In the genomic region with DNA sequence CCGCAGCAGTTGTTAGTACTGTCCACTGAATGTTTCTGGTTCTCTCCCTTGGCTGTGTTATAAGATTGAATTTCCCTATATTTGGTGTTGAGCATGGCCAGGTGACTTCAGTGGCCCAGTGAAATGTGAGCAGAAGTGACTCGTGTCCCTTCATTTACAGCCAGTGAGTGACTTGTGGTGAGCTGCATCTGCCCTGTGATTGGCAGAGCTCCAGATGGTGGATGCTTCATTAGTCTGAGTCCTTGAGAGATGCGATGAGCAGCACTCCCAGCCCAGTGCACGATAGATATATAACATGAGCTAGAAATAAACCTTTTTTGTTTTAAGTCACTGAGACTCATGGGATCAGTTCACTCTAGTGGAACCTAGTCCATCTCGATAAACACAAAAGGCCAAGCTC, we compare ENCODE assay signal across 22 cellular contexts. TPM values are rescaled to one million over a fixed set of nuclear protein-coding genes. Genes with fewer than 3 reads are reported as not detected.
DNase-seq lines count a peak whose midpoint lies in the region; ATAC-seq, FAIRE-seq and TF ChIP-seq lines count a peak whose summit lies in the region.
"Had no signal": no experiment of that assay in that cellular context is flagged by ENCODE, and none has a peak within 500 bp of the region (broad histone marks: within the 10 kb centered on the region; RNA-seq: fewer than 3 reads in every experiment).

No MANE protein-coding gene starts in this region.

- H3K4me2 ChIP-seq in HCT116 (ENCODE audit: low read length) (no peak overlapping the region), HepG2 (ENCODE audit: low read depth, low read length) (no peak overlapping the region)

- H3K9me3 ChIP-seq in HCT116 (ENCODE audit: control insufficient read depth in 1 of 2, insufficient read depth in 1 of 2, low read depth in 1 of 2, low read length in 2 of 2) (no peaks in the 10 kb centered on the region), HepG2 (ENCODE audit: low read length) (no peaks in the 10 kb centered on the region)
- H3K9me3 ChIP-seq: sigmoid colon had no signal

- intact Hi-C loops in HCT116 (cut with micrococcal nuclease), result no loop called here
- intact Hi-C loops in HepG2 (cut with micrococcal nuclease; ENCODE audit: unreplicated experiment), result no loop called here

- H2AFZ ChIP-seq in HCT116 (ENCODE audit: low read depth, low read length, poor library complexity, severe bottlenecking) (no peak overlapping the region), HepG2 (ENCODE audit: low read length) (no peak overlapping the region)
- H2AFZ ChIP-seq: GM23248 had no signal

- no peak overlapping the region for H3K9ac ChIP-seq in HCT116 (ENCODE audit: low read length)
- no peak overlapping the region for H3K9ac ChIP-seq in HepG2 (ENCODE audit: insufficient read depth, low read depth, low read length)
- H3K9ac ChIP-seq: GM23248 had no signal

- in situ Hi-C loops in HepG2 (cut with HindIII; ENCODE audit: extremely low pct_ligation_motif_present, low pct_unique_long_range_greater_than_20kb), result no loop called here

- H3K27me3 ChIP-seq in HCT116 (ENCODE audit: insufficient read depth, low read length) (no peaks in the 10 kb centered on the region), HepG2 (ENCODE audit: control insufficient read depth in 1 of 2, insufficient read depth in 2 of 2, low read length in 2 of 2) (no peaks in the 10 kb centered on the region)
- H3K27me3 ChIP-seq: sigmoid colon had no signal

- H3K9me2 ChIP-seq in HCT116 (ENCODE audit: insufficient read depth), result no peaks in the 10 kb centered on the region

- DNase-seq in NCI-H510A treated with DMSO at 0.1 percent for 48 hours (lab: John Stamatoyannopoulos, UW) (peak; percentile 17), NCI-H510A (lab: John Stamatoyannopoulos, UW) (no peak), HCT116 (ENCODE audit: low read depth, low spot score) (peak; percentile 21), SHP77 treated with DMSO at 0.1 percent for 48 hours (lab: John Stamatoyannopoulos, UW) (peak; percentile 20), kidney tubule cell (ENCODE audit: low spot score) (peak; percentile 91), NCI-H1930 (lab: John Stamatoyannopoulos, UW) (no peak), HepG2 (ENCODE audit: low spot score) (no peak)
- DNase-seq: activated CD4-positive, alpha-beta T cell treated with anti-CD3 and anti-CD28 coated beads, Interleukin-2, amount 50 U/mL, for 4 hours; CD4-positive, alpha-beta memory T cell; DMS 273 treated with DMSO at 0.1 percent for 48 hours; GM23248; Kasumi-1; MV-4-11; naive thymus-derived CD4-positive, alpha-beta T cell; NCI-H226; sigmoid colon; stimulated activated naive CD4-positive, alpha-beta T cell treated with Interleukin-2 at 50 U/mL for 16 hours; T-helper 9 cell; WERI-Rb-1 had no signal

- FAIRE-seq in HepG2 (lab: Jason Lieb, UNC), result no peak
- FAIRE-seq: GM12892, islet of Langerhans had no signal

- TF ChIP-seq EP300 in HepG2 (IDR thresholded peaks at IDR 0.05; ENCODE audit: low read depth in 2 of 2, low read length in 2 of 2), result no peak
- TF ChIP-seq EP300 in HepG2 (CRISPR knock-in tag; IDR thresholded peaks at IDR 0.05; ENCODE audit: borderline replicate concordance), result no peak

- H3K79me2 ChIP-seq in HCT116 (ENCODE audit: insufficient read depth, low read length) (no peaks in the 10 kb centered on the region), HepG2 (ENCODE audit: insufficient read depth, low read length) (no peaks in the 10 kb centered on the region)

- H3K4me3 ChIP-seq in HCT116 (replicated peaks in 1 of 2; ENCODE audit: low read depth in 1 of 2, low read length in 2 of 2) (no peak overlapping the region), HepG2 (replicated peaks in 1 of 3; ENCODE audit: insufficient read depth in 1 of 3, low read depth in 2 of 3, low read length in 3 of 3) (no peak overlapping the region)
- H3K4me3 ChIP-seq: GM23248, sigmoid colon had no signal

- RAD21 ChIA-PET in HCT116 (lab: Charles Lee; ENCODE audit: low non-redundant PET in 1 of 2, low total read pairs in 2 of 2, uncharacterized antibody in 2 of 2, unreplicated experiment in 2 of 2), result no interaction called here

- TF ChIP-seq CTCF in HCT116 (IDR thresholded peaks at IDR 0.05 in 2 of 3, conservative IDR thresholded peaks at IDR 0.05 in 1 of 3; ENCODE audit: borderline replicate concordance in 1 of 3, insufficient read depth in 1 of 3, low read depth in 2 of 3, low read length in 2 of 3) (no peak), HepG2 (CRISPR knock-in tag; IDR thresholded peaks at IDR 0.05) (no peak)

- TF ChIP-seq POLR2A in HCT116 (IDR thresholded peaks at IDR 0.05; ENCODE audit: borderline replicate concordance, extremely low read depth, insufficient read depth, insufficient read length) (no peak), HepG2 (IDR thresholded peaks at IDR 0.05; ENCODE audit: insufficient read depth in 1 of 2, low read depth in 2 of 2, low read length in 2 of 2) (no peak)

- H3K36me3 ChIP-seq in HCT116 (ENCODE audit: control insufficient read depth in 1 of 2, insufficient read depth in 2 of 2, low read length in 2 of 2), result no peaks in the 10 kb centered on the region
- H3K36me3 ChIP-seq in HepG2 (replicated peaks in 1 of 2; ENCODE audit: control insufficient read depth in 1 of 2, insufficient read depth in 2 of 2, low read length in 2 of 2), result no peaks in the 10 kb centered on the region
- H3K36me3 ChIP-seq: sigmoid colon, WERI-Rb-1 had no signal

- ATAC-seq in HCT116, result no peak; the same call in 1 of the 2 replicates
- no peak for ATAC-seq in HG02981 (IDR thresholded peaks at IDR 0.05; ENCODE audit: unreplicated experiment)
- no peak for ATAC-seq in HepG2
- ATAC-seq: naive thymus-derived CD4-positive, alpha-beta T cell had no signal

- H3K4me1 ChIP-seq in HCT116 (ENCODE audit: control insufficient read depth in 1 of 2, insufficient read depth in 2 of 2, low read length in 2 of 2), result peaks cover 0 to 10% of the 10 kb centered on the region in 2 experiments; a peak in 2 of 4 replicates
- H3K4me1 ChIP-seq in HepG2 (ENCODE audit: insufficient read depth, low read length), result peaks cover 9% of the 10 kb centered on the region; the same call in 1 of the 2 replicates

- 53% methylated on average over 4 of the region's 5 CpGs for WGBS in HepG2 (ENCODE audit: low lambda C conversion rate)

- TF ChIP-seq RAD21 in HCT116 (IDR thresholded peaks at IDR 0.05; ENCODE audit: low read depth) (no peak), HepG2 (CRISPR knock-in tag; IDR thresholded peaks at IDR 0.05) (no peak)

- CTCF ChIA-PET in HCT116 (lab: Charles Lee) (no interaction called here), HepG2 (lab: Yijun Ruan, JAX; ENCODE audit: low intra/inter-chr PET ratio, low total read pairs) (no interaction called here)

- H3K27ac ChIP-seq in HCT116 (ENCODE audit: low read depth, low read length), result no peak overlapping the region
- no peak overlapping the region for H3K27ac ChIP-seq in HepG2 (ENCODE audit: extremely low read length, insufficient read depth, low read length)
- H3K27ac ChIP-seq: GM23248, sigmoid colon, WERI-Rb-1 had no signal

- POLR2A ChIA-PET in HCT116 (lab: Charles Lee), result no interaction called here
- POLR2A ChIA-PET in HepG2 (lab: Yijun Ruan, JAX), result no interaction called here

- BruUV-seq in HCT116 (replicated peaks; lab: Mats Ljungman, UMichigan) (no TSS peak), HepG2 (replicated peaks; lab: Mats Ljungman, UMichigan) (no TSS peak)

- no peaks in the 10 kb centered on the region for H4K20me1 ChIP-seq in HCT116 (ENCODE audit: insufficient read depth)
- no peaks in the 10 kb centered on the region for H4K20me1 ChIP-seq in HepG2 (ENCODE audit: insufficient read depth, low read length)

TF ChIP-seq in HCT116, 20 proteins besides CTCF, POLR2A, EP300 and RAD21 (continues in another document):
- TF ChIP-seq TCF7L2 (IDR thresholded peaks at IDR 0.05; ENCODE audit: borderline replicate concordance, extremely low read depth, insufficient read depth, insufficient read length) (no peak), CBX3 (IDR thresholded peaks at IDR 0.05; ENCODE audit: low read depth) (no peak), YY1 (IDR thresholded peaks at IDR 0.05; ENCODE audit: extremely low read depth, insufficient replicate concordance, low read depth, low read length) (no peak)

TF ChIP-seq in HepG2, 621 proteins besides CTCF, POLR2A, EP300 and RAD21 (continues in another document):
- TF ChIP-seq REXO4 (CRISPR knock-in tag; IDR thresholded peaks at IDR 0.05; ENCODE audit: borderline replicate concordance) (no peak), TCF7 (IDR thresholded peaks at IDR 0.05; ENCODE audit: low read depth) (no peak)

RNA-seq across cellular contexts. Expression of gene PCSK5, which starts 19.3 kb away (rescaled TPM):
- total RNA-seq in HCT116 (2021; ENCODE audit: unreplicated experiment) (6.9 TPM), HepG2 (2016; rRNA removed; fragmentation: Illumina TruSeq; extraction: Trizol) (0.11 and 0.55 TPM in 2 replicates)
- 4.1 and 4.7 TPM in 2 replicates for polyA plus RNA-seq in HCT116 (2012)
- total RNA-seq in HepG2 (2016; cell fraction: cytosol; rRNA removed; fragmentation: Illumina TruSeq; extraction: Trizol; ENCODE audit: low read depth), result 0.20 and 0.35 TPM in 2 replicates
- total RNA-seq in HepG2 (2016; cell fraction: insoluble cytoplasmic fraction; rRNA removed; fragmentation: Illumina TruSeq; extraction: Trizol), result 0.15 and 0.39 TPM in 2 replicates
- total RNA-seq in HepG2 (2016; cell fraction: membrane; rRNA removed; fragmentation: Illumina TruSeq; extraction: Trizol), result 0.14 and 0.19 TPM in 2 replicates
- 0.81 and 1.3 TPM in 2 replicates for total RNA-seq in HepG2 (2016; cell fraction: nucleus; rRNA removed; fragmentation: Illumina TruSeq; extraction: Trizol)
- 0.39 and 0.66 TPM in 2 replicates for polyA plus RNA-seq in HepG2 (2011; rRNA removed)
- polyA plus RNA-seq in HepG2 (2011; cell fraction: cytosol; rRNA removed), result 0.42 and 0.55 TPM in 2 replicates
- 0.48 and 0.82 TPM in 2 replicates for polyA plus RNA-seq in HepG2 (2011; cell fraction: nucleus; rRNA removed)
- polyA plus RNA-seq in HepG2 (2012), result 0.13 and 0.63 TPM in 2 replicates
- polyA plus RNA-seq in HepG2 (2016; cell fraction: cytosol; fragmentation: Illumina TruSeq; extraction: Trizol; ENCODE audit: low read depth), result 0.02 TPM in 1 of 2 replicates, not detected in the other
- 0.15 and 0.16 TPM in 2 replicates for polyA plus RNA-seq in HepG2 (2016; cell fraction: insoluble cytoplasmic fraction; fragmentation: Illumina TruSeq; extraction: Trizol; ENCODE audit: low read depth)
- 0.05 and 0.18 TPM in 2 replicates for polyA plus RNA-seq in HepG2 (2016; cell fraction: membrane; fragmentation: Illumina TruSeq; extraction: Trizol; ENCODE audit: low read depth)
- polyA plus RNA-seq in HepG2 (2016; cell fraction: nucleus; fragmentation: Illumina TruSeq; extraction: Trizol; ENCODE audit: insufficient read depth, low read depth), result 0.66 and 0.85 TPM in 2 replicates
- polyA minus RNA-seq in HepG2 (2011; rRNA and poly(A)+ RNA removed; ENCODE audit: low replicate concordance), result 2.1 TPM in 1 of 2 replicates, not detected in the other
- polyA minus RNA-seq in HepG2 (2011; cell fraction: cytosol; rRNA and poly(A)+ RNA removed), result 0.30 and 0.88 TPM in 2 replicates
- 1.9 and 3.5 TPM in 2 replicates for polyA minus RNA-seq in HepG2 (2011; cell fraction: nucleus; rRNA and poly(A)+ RNA removed)

Comparison
In these comparisons a context has a peak if more than half of its experiments do, and no peak if none do; other contexts are left out.
1. DNase-seq: peak in NCI-H510A treated with DMSO at 0.1 percent for 48 hours (single experiment), HCT116 (single experiment), SHP77 treated with DMSO at 0.1 percent for 48 hours (single experiment) and kidney tubule cell (single experiment); none in NCI-H510A (single experiment), NCI-H1930 (0 of 2) and HepG2 (single experiment).